ENCODE assay signal across 8 cellular contexts in genomic region chr13:49322702-49323101, GRCh38.
"Had no signal": no experiment of that assay in that cellular context is flagged by ENCODE, and none has a peak within 500 bp of the region (broad histone marks: within the 10 kb centered on the region; RNA-seq: fewer than 3 reads in every experiment).

No MANE protein-coding gene starts in this region.

- H3K36me3 ChIP-seq: HAP-1 had no signal

- H3K27ac Mint-ChIP-seq: HFFc6 had no signal

- DNase-seq: GM23248, GOT3, H7, HFFc6 had no signal

- H3K4me3 Mint-ChIP-seq: HFFc6 had no signal

- H3K9me3 Mint-ChIP-seq: HFFc6 had no signal

- H3K27ac ChIP-seq: GM23248, HL-60 had no signal

- H3K4me3 ChIP-seq: GM23248, HAP-1 had no signal

- H3K4me1 ChIP-seq: HAP-1 had no signal

- H3K9me3 ChIP-seq: HAP-1 had no signal

- H3K9ac ChIP-seq: GM23248 had no signal

- ATAC-seq: HCT116, HepG2 had no signal

- H2AFZ ChIP-seq: GM23248 had no signal
